In genomic region chr6:137867685-137868509, GRCh38 we compare ENCODE assay signal across 8 cellular contexts. TPM values are rescaled to one million over a fixed set of nuclear protein-coding genes. Genes with fewer than 3 reads are reported as not detected.
DNase-seq lines count a peak whose midpoint lies in the region; ATAC-seq and TF ChIP-seq lines count a peak whose summit lies in the region.

No MANE protein-coding gene starts in this region.

- H3F3A ChIP-seq in GM23248 (ENCODE audit: insufficient read depth): peaks cover 28% of the 10 kb centered on the region

- no peaks in the 10 kb centered on the region for H3K9me3 Mint-ChIP-seq in activated naive CD4-positive, alpha-beta T cell treated with anti-CD3 and anti-CD28 coated beads, Interleukin-2, amount 50 U/mL, for 24 hours

- peaks cover 42% of the 10 kb centered on the region for H3K79me2 ChIP-seq in GM23248 (ENCODE audit: insufficient read depth)

- no peaks in the 10 kb centered on the region for H3K36me3 ChIP-seq in GM23248 (ENCODE audit: low read depth)
- H3K36me3 ChIP-seq in heart left ventricle: peaks cover 0 to 17% (median 0%) of the 10 kb centered on the region in 9 donors
- H3K36me3 ChIP-seq in psoas muscle (ENCODE audit: insufficient read depth in 1 of 2, low read depth in 1 of 2): peaks cover 0 to 17% of the 10 kb centered on the region in 2 donors

- ATAC-seq in heart left ventricle (peak in 3 of 4 donors; percentile 1 to 21 (median 10)), psoas muscle (peak; percentile 23 to 57 (median 50)), HG02798 (IDR thresholded peaks at IDR 0.05; ENCODE audit: poor library complexity, unreplicated experiment) (no peak)

- H3K4me3 Mint-ChIP-seq in activated naive CD4-positive, alpha-beta T cell treated with anti-CD3 and anti-CD28 coated beads, Interleukin-2, amount 50 U/mL, for 24 hours: peak overlapping the region; percentile 92

- intact Hi-C loops in heart left ventricle (cut with DNase I): loop anchor here in 9 of 10 donors (1.0 to 10.0 kb wide), 14 partner anchors 63 to 239 kb away; partner anchors contain the start of gene PERP (in 2 of the 9)
- intact Hi-C loops in psoas muscle (cut with DNase I): loop anchor here (1.0 to 10.0 kb wide), 5 partner anchors 77 to 653 kb away; partner anchors contain the start of gene IFNGR1 (in 2 of the 2)

- peak overlapping the region; percentile 94 for H3K27ac Mint-ChIP-seq in activated naive CD4-positive, alpha-beta T cell treated with anti-CD3 and anti-CD28 coated beads, Interleukin-2, amount 50 U/mL, for 24 hours

- no peaks in the 10 kb centered on the region for H3K27me3 Mint-ChIP-seq in activated naive CD4-positive, alpha-beta T cell treated with anti-CD3 and anti-CD28 coated beads, Interleukin-2, amount 50 U/mL, for 24 hours

- peak overlapping the region; percentile 84 for H3K9ac ChIP-seq in GM23248

- no peaks in the 10 kb centered on the region for H4K20me1 ChIP-seq in GM23248 (ENCODE audit: insufficient read depth)

- peak overlapping the region; percentile 77 for H3K4me3 ChIP-seq in GM23248
- peak overlapping the region; percentile 64 to 98 (median 92) for H3K4me3 ChIP-seq in heart left ventricle
- H3K4me3 ChIP-seq in psoas muscle: peak overlapping the region; percentile 80

- TF ChIP-seq POLR2A in heart left ventricle (IDR thresholded peaks at IDR 0.05): no peak

- no peaks in the 10 kb centered on the region for H3K27me3 ChIP-seq in GM23248 (replicated peaks; ENCODE audit: insufficient read depth)
- H3K27me3 ChIP-seq in heart left ventricle: no peaks in the 10 kb centered on the region
- no peaks in the 10 kb centered on the region for H3K27me3 ChIP-seq in psoas muscle (ENCODE audit: insufficient read depth in 3 of 3, low read length in 2 of 3)

- no peak for TF ChIP-seq CTCF in heart left ventricle (IDR thresholded peaks at IDR 0.05)
- TF ChIP-seq CTCF in psoas muscle (IDR thresholded peaks at IDR 0.05): no peak
- no peak for TF ChIP-seq CTCF in GM10266 (IDR thresholded peaks at IDR 0.05; ENCODE audit: control insufficient read depth, insufficient read depth, low read depth, missing control alignments)

- in situ Hi-C loops in Caki2 (cut with HindIII; ENCODE audit: low pct_unique_long_range_greater_than_20kb, low sequenced_read_pairs): no loop called here
- in situ Hi-C loops in GM23248 (cut with MboI): loop anchor here (5.0 kb wide), 1 partner anchor 151 kb away; no protein-coding TSS in a partner anchor

- peak overlapping the region; percentile 86 for H2AFZ ChIP-seq in GM23248

- no peaks in the 10 kb centered on the region for H3K9me3 ChIP-seq in GM23248 (ENCODE audit: low read depth)
- H3K9me3 ChIP-seq in heart left ventricle: no peaks in the 10 kb centered on the region
- H3K9me3 ChIP-seq in psoas muscle: no peaks in the 10 kb centered on the region

- H3K27ac ChIP-seq in GM23248 (peak overlapping the region; percentile 40), heart left ventricle (peak overlapping the region; percentile 63 to 97 (median 86)), psoas muscle (peak overlapping the region; percentile 97)

- peaks cover 42% of the 10 kb centered on the region for H3K36me3 Mint-ChIP-seq in activated naive CD4-positive, alpha-beta T cell treated with anti-CD3 and anti-CD28 coated beads, Interleukin-2, amount 50 U/mL, for 24 hours

- H3K4me1 Mint-ChIP-seq in activated naive CD4-positive, alpha-beta T cell treated with anti-CD3 and anti-CD28 coated beads, Interleukin-2, amount 50 U/mL, for 24 hours: peaks cover 33% of the 10 kb centered on the region

- WGBS in GM23248 (ENCODE audit: low coverage in 1 of 2, low lambda C conversion rate in 2 of 2, missing lambda C conversion rate in 2 of 2), 2 experiments: 2% methylated on average over 32 of the region's 32 CpGs
- 4 to 12% (median 6%) methylated on average over 17 to 32 of the region's 32 CpGs for WGBS in heart left ventricle, 4 donors
- 1 to 3% (median 2%) methylated on average over 32 of the region's 32 CpGs for WGBS in psoas muscle, 3 donors

- no peaks in the 10 kb centered on the region for H3K9me2 ChIP-seq in GM23248 (ENCODE audit: insufficient read depth)

- H3K4me1 ChIP-seq in GM23248 (ENCODE audit: insufficient read depth) (peaks cover 39% of the 10 kb centered on the region), heart left ventricle (peaks cover 0 to 64% (median 26%) of the 10 kb centered on the region in 12 donors), psoas muscle (peaks cover 46% of the 10 kb centered on the region)

- H3K4me2 ChIP-seq in GM23248 (ENCODE audit: unreplicated experiment): peak overlapping the region; percentile 90

- DNase-seq in Caki2 (ENCODE audit: low read depth): peak; percentile 35
- DNase-seq in GM23248: peak; percentile 53
- peak; percentile 61 for DNase-seq in NCI-H69 (lab: John Stamatoyannopoulos, UW)
- peak in 2 of 5 donors; percentile 46 to 72 for DNase-seq in heart left ventricle
- DNase-seq in psoas muscle: peak; percentile 24 to 57
- DNase-seq in GM10266 (ENCODE audit: extremely low spot score): no peak

RNA-seq across cellular contexts. Expression of gene TNFAIP3, which starts 0.8 kb away (rescaled TPM):
- 6.1 and 19.2 TPM in 2 replicates for total RNA-seq in Caki2 (2014; rRNA removed; shearing (Covaris generic); ENCODE audit: low replicate concordance)
- 2.1 and 2.7 TPM in 2 replicates for total RNA-seq in GM23248 (2014; rRNA removed; shearing (Covaris generic))
- polyA plus RNA-seq in GM23248 (2016; fragmentation: Nextera tagmentation; extraction: Ambion mirVana): 6.3 and 7.4 TPM in 2 replicates
- 10 to 100 TPM in 2 of 9 donors, 1 to 10 TPM in 7; 3.2 to 33.7 (median 6.0) TPM for total RNA-seq in heart left ventricle
- polyA plus RNA-seq in heart left ventricle: 1 to 10 TPM; 3.0 to 3.3 TPM
- 10 to 100 TPM in 2 of 4 donors, 1 to 10 TPM in 2; 4.0 to 12.8 (median 8.3) TPM for total RNA-seq in psoas muscle
- polyA plus RNA-seq in psoas muscle: 1 to 10 TPM; 2.0 to 4.3 (median 2.8) TPM

Comparison
In these comparisons a context has a peak if more than half of its experiments do, and no peak if none do; other contexts are left out.
1. H3K27ac ChIP-seq: peak in every context shown above with its lines; median percentile 97 in psoas muscle; 86 in heart left ventricle; 40 in GM23248.